1 cellular context compared by ENCODE assay signal in the genomic region with DNA sequence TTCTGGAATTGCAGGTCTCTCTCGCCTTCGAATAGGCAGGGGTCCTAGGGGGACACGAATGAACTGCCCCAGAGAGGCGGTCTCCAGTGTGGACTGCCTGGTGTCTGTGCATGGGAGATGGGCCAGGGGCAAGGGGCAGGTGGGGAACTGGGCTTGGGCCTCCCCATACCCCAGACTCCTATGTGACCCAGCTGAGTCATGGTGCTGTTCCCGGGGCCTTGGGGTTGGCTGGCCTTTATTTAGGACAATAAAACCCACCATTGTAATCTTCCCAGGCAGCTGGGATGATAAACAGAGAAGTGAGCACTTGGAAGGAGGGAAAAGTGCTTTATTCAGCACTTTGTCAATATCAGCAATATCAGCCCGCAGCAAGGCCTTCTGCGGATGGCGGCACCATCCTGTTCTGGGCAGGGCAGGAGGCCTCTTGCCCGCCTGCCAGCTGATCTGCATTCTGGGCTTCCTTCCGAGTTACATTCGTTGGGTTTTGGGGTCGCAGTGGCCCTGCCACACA.
TF ChIP-seq lines count a peak whose summit lies in the region.

No MANE protein-coding gene starts in this region.

TF ChIP-seq in GM23338, 12 proteins besides CTCF, POLR2A, EP300 and RAD21:
- no peak for TF ChIP-seq POLR2AphosphoS5 (IDR thresholded peaks at IDR 0.05; ENCODE audit: low read depth)
- TF ChIP-seq CREB1 (CRISPR knock-in tag; IDR thresholded peaks at IDR 0.05; ENCODE audit: low read depth), result no peak
- TF ChIP-seq, protein P1, sequence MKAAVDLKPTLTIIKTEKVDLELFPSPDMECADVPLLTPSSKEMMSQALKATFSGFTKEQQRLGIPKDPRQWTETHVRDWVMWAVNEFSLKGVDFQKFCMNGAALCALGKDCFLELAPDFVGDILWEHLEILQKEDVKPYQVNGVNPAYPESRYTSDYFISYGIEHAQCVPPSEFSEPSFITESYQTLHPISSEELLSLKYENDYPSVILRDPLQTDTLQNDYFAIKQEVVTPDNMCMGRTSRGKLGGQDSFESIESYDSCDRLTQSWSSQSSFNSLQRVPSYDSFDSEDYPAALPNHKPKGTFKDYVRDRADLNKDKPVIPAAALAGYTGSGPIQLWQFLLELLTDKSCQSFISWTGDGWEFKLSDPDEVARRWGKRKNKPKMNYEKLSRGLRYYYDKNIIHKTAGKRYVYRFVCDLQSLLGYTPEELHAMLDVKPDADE (IDR thresholded peaks at IDR 0.05), result no peak
- TF ChIP-seq JUNB (IDR thresholded peaks at IDR 0.05; ENCODE audit: unreplicated experiment), result no peak
- TF ChIP-seq ZNF114 (CRISPR knock-in tag; IDR thresholded peaks at IDR 0.05), result no peak
- TF ChIP-seq, protein P2, sequence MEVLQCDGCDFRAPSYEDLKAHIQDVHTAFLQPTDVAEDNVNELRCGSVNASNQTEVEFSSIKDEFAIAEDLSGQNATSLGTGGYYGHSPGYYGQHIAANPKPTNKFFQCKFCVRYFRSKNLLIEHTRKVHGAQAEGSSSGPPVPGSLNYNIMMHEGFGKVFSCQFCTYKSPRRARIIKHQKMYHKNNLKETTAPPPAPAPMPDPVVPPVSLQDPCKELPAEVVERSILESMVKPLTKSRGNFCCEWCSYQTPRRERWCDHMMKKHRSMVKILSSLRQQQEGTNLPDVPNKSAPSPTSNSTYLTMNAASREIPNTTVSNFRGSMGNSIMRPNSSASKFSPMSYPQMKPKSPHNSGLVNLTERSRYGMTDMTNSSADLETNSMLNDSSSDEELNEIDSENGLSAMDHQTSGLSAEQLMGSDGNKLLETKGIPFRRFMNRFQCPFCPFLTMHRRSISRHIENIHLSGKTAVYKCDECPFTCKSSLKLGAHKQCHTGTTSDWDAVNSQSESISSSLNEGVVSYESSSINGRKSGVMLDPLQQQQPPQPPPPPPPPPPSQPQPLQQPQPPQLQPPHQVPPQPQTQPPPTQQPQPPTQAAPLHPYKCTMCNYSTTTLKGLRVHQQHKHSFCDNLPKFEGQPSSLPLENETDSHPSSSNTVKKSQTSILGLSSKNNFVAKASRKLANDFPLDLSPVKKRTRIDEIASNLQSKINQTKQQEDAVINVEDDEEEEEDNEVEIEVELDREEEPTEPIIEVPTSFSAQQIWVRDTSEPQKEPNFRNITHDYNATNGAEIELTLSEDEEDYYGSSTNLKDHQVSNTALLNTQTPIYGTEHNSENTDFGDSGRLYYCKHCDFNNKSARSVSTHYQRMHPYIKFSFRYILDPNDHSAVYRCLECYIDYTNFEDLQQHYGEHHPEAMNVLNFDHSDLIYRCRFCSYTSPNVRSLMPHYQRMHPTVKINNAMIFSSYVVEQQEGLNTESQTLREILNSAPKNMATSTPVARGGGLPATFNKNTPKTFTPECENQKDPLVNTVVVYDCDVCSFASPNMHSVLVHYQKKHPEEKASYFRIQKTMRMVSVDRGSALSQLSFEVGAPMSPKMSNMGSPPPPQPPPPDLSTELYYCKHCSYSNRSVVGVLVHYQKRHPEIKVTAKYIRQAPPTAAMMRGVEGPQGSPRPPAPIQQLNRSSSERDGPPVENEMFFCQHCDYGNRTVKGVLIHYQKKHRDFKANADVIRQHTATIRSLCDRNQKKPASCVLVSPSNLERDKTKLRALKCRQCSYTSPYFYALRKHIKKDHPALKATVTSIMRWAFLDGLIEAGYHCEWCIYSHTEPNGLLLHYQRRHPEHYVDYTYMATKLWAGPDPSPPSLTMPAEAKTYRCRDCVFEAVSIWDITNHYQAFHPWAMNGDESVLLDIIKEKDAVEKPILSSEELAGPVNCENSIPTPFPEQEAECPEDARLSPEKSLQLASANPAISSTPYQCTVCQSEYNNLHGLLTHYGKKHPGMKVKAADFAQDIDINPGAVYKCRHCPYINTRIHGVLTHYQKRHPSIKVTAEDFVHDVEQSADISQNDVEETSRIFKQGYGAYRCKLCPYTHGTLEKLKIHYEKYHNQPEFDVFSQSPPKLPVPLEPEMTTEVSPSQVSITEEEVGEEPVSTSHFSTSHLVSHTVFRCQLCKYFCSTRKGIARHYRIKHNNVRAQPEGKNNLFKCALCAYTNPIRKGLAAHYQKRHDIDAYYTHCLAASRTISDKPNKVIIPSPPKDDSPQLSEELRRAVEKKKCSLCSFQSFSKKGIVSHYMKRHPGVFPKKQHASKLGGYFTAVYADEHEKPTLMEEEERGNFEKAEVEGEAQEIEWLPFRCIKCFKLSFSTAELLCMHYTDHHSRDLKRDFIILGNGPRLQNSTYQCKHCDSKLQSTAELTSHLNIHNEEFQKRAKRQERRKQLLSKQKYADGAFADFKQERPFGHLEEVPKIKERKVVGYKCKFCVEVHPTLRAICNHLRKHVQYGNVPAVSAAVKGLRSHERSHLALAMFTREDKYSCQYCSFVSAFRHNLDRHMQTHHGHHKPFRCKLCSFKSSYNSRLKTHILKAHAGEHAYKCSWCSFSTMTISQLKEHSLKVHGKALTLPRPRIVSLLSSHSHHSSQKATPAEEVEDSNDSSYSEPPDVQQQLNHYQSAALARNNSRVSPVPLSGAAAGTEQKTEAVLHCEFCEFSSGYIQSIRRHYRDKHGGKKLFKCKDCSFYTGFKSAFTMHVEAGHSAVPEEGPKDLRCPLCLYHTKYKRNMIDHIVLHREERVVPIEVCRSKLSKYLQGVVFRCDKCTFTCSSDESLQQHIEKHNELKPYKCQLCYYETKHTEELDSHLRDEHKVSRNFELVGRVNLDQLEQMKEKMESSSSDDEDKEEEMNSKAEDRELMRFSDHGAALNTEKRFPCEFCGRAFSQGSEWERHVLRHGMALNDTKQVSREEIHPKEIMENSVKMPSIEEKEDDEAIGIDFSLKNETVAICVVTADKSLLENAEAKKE (CRISPR knock-in tag; IDR thresholded peaks at IDR 0.05), result no peak
TF ChIP-seq in GM23338: peak in this region for 0.
